ENCODE assay signal across 10 cellular contexts in genomic region chr19:41563847-41564514, GRCh38. TPM values are rescaled to one million over a fixed set of nuclear protein-coding genes. Genes with fewer than 3 reads are reported as not detected.
DNase-seq lines count a peak whose midpoint lies in the region; ATAC-seq and TF ChIP-seq lines count a peak whose summit lies in the region.
"Had no signal": no experiment of that assay in that cellular context is flagged by ENCODE, and none has a peak within 500 bp of the region (broad histone marks: within the 10 kb centered on the region; RNA-seq: fewer than 3 reads in every experiment).

No MANE protein-coding gene starts in this region.

- no peak overlapping the region for H3K4me3 Mint-ChIP-seq in HFFc6

- no peaks in the 10 kb centered on the region for H3K9me3 Mint-ChIP-seq in HFFc6

- H3K4me1 Mint-ChIP-seq in HFFc6 (ENCODE audit: low read depth) = no peaks in the 10 kb centered on the region

- H3K4me1 ChIP-seq in mesodermal cell (ENCODE audit: control insufficient read depth, insufficient read depth, low read length, poor library complexity, severe bottlenecking) = peaks cover 3% of the 10 kb centered on the region
- no peaks in the 10 kb centered on the region for H3K4me1 ChIP-seq in adrenal gland (replicated peaks in 1 of 2)

- ATAC-seq in HG03108 (IDR thresholded peaks at IDR 0.05; ENCODE audit: unreplicated experiment) = no peak

- H3K27ac ChIP-seq in mesodermal cell (ENCODE audit: low read depth, low read length, severe bottlenecking) (no peak overlapping the region), adrenal gland (no peak overlapping the region)
- H3K27ac ChIP-seq: cardiac muscle cell had no signal

- H3K27me3 ChIP-seq in adrenal gland = peaks cover 41% of the 10 kb centered on the region
- H3K27me3 ChIP-seq: cardiac muscle cell had no signal

- no peaks in the 10 kb centered on the region for H3K36me3 Mint-ChIP-seq in HFFc6 (ENCODE audit: low read depth)

- peak; percentile 55 for DNase-seq in DMS79 treated with DMSO at 0.1 percent for 48 hours (lab: John Stamatoyannopoulos, UW)
- peak; percentile 12 for DNase-seq in NCI-H1105 (lab: John Stamatoyannopoulos, UW)
- peak; percentile 50 for DNase-seq in activated naive CD4-positive, alpha-beta T cell treated with Interleukin-2 at 50 U/mL for 16 hours
- no peak for DNase-seq in HFFc6
- DNase-seq in adrenal gland = no peak
- no peak for DNase-seq in iPS-NIHi7 (ENCODE audit: extremely low spot score)

- peak overlapping the region; percentile 30 for H3K4me3 ChIP-seq in mesodermal cell (ENCODE audit: extremely low read depth, insufficient read depth, low read length, poor library complexity, severe bottlenecking)
- H3K4me3 ChIP-seq in adrenal gland = peak overlapping the region in 1 of 4 donors; percentile 29

- H3K36me3 ChIP-seq in mesodermal cell (ENCODE audit: control insufficient read depth, insufficient read depth, low read length) (no peaks in the 10 kb centered on the region), adrenal gland (replicated peaks in 1 of 2) (no peaks in the 10 kb centered on the region)
- H3K36me3 ChIP-seq: cardiac muscle cell had no signal

- intact Hi-C loops in adrenal gland (cut with DNase I) = no loop called here

- 50 to 54% methylated on average over 5 to 7 of the region's 19 CpGs for WGBS in mesodermal cell (ENCODE audit: insufficient coverage in 2 of 2), 2 experiments
- WGBS in adrenal gland, 4 donors = 11 to 15% (median 13%) methylated on average over 15 to 19 of the region's 19 CpGs

- H3K9me3 ChIP-seq in mesodermal cell (ENCODE audit: control insufficient read depth, low read length) = no peaks in the 10 kb centered on the region
- H3K9me3 ChIP-seq in adrenal gland (replicated peaks in 1 of 3) = no peaks in the 10 kb centered on the region

- no peak overlapping the region for H3K27ac Mint-ChIP-seq in HFFc6

- H3K27me3 Mint-ChIP-seq in HFFc6 (ENCODE audit: insufficient read depth) = peaks cover 20% of the 10 kb centered on the region

- TF ChIP-seq POLR2A in adrenal gland (IDR thresholded peaks at IDR 0.05) = no peak

- TF ChIP-seq CTCF in HFFc6 (IDR thresholded peaks at IDR 0.05) (no peak), adrenal gland (IDR thresholded peaks at IDR 0.05) (no peak)

RNA-seq across cellular contexts. Expression of gene CEACAM21, which starts 12.0 kb away (rescaled TPM):
- 9.5 TPM for polyA plus RNA-seq in mesodermal cell (2013, experiment 1 of 2)
- polyA plus RNA-seq in mesodermal cell (2013, experiment 2 of 2) = 5.1 TPM
- total RNA-seq in HFFc6 (2021; fragmentation: NEBNext Ultra II Directional; extraction: Animal tissue kit (Norgen Biotek cat#: 25700)) = not detected
- 1 to 10 TPM in 7 of 8 donors, not detected in 1; 1.2 to 4.7 (median 2.9) TPM for total RNA-seq in adrenal gland
- 1 to 10 TPM; 1.2 to 1.7 (median 1.5) TPM for polyA plus RNA-seq in adrenal gland
- total RNA-seq: RPMI7951 had no signal

Comparison
In these comparisons a context has a peak if more than half of its experiments do, and no peak if none do; other contexts are left out.
1. DNase-seq: peak in DMS79 treated with DMSO at 0.1 percent for 48 hours (single experiment), NCI-H1105 (single experiment) and activated naive CD4-positive, alpha-beta T cell treated with Interleukin-2 at 50 U/mL for 16 hours (single experiment); none in HFFc6 (single experiment), adrenal gland (0 of 7) and iPS-NIHi7 (single experiment).